ENCODE assay signal across 8 cellular contexts in genomic region chr14:49770212-49770817, GRCh38.
DNase-seq lines count a peak whose midpoint lies in the region; ATAC-seq and TF ChIP-seq lines count a peak whose summit lies in the region.

No MANE protein-coding gene starts in this region.

- DNase-seq in HuH-7 (ENCODE audit: low spot score) (peak; percentile 40), brain microvascular endothelial cell (peak; percentile 60), foreskin melanocyte (no peak), SKM-1 (lab: John Stamatoyannopoulos, UW; ENCODE audit: unreplicated experiment) (no peak), GOT3 (lab: John Stamatoyannopoulos, UW) (no peak)

- peak overlapping the region; percentile 79 to 98 (median 92) for H3K4me2 ChIP-seq in BLaER1 treated with 17β-estradiol and CSF1 and Interleukin-3, amounts not matched to agents 10 nM and 100 nM

- no peaks in the 10 kb centered on the region for H3K27me3 ChIP-seq in BLaER1 treated with 17β-estradiol and CSF1 and Interleukin-3, amounts not matched to agents 10 nM and 100 nM
- H3K27me3 ChIP-seq in brain microvascular endothelial cell (replicated peaks), result no peaks in the 10 kb centered on the region
- H3K27me3 ChIP-seq in mucosa of rectum (ENCODE audit: control insufficient read depth in 2 of 2, insufficient read depth in 2 of 2, low read length in 2 of 2), result no peaks in the 10 kb centered on the region

- no peak for ATAC-seq in HG02610 (IDR thresholded peaks at IDR 0.05; ENCODE audit: unreplicated experiment)

- peaks cover 29 to 40% (median 34%) of the 10 kb centered on the region in 10 experiments for H3K4me1 ChIP-seq in BLaER1 treated with 17β-estradiol and CSF1 and Interleukin-3, amounts not matched to agents 10 nM and 100 nM
- H3K4me1 ChIP-seq in mucosa of rectum (ENCODE audit: control insufficient read depth in 2 of 2, insufficient read depth in 2 of 2, low read length in 2 of 2), result peaks cover 17 to 27% of the 10 kb centered on the region in 2 donors

- peaks cover 12 to 37% (median 24%) of the 10 kb centered on the region in 11 experiments; a peak in 21 of 22 replicates for H3K36me3 ChIP-seq in BLaER1 treated with 17β-estradiol and CSF1 and Interleukin-3, amounts not matched to agents 10 nM and 100 nM
- H3K36me3 ChIP-seq in brain microvascular endothelial cell (replicated peaks) (peaks cover 14% of the 10 kb centered on the region), mucosa of rectum (ENCODE audit: control insufficient read depth in 2 of 2, insufficient read depth in 2 of 2, low read length in 2 of 2) (peaks cover 12 to 20% of the 10 kb centered on the region in 2 donors)

- in situ Hi-C loops in brain microvascular endothelial cell (cut with HindIII; ENCODE audit: low pct_ligation_motif_present, low sequenced_read_pairs), result no loop called here

- H3K4me3 ChIP-seq in BLaER1 treated with 17β-estradiol and CSF1 and Interleukin-3, amounts not matched to agents 10 nM and 100 nM, result no peak overlapping the region
- H3K4me3 ChIP-seq in brain microvascular endothelial cell (ENCODE audit: low read depth, low read length) (peak overlapping the region; percentile 12), mucosa of rectum (ENCODE audit: low read length in 2 of 2) (peak overlapping the region; percentile 98)

- H3K9ac ChIP-seq in BLaER1 treated with 17β-estradiol and CSF1 and Interleukin-3, amounts not matched to agents 10 nM and 100 nM, result peak overlapping the region in 6 of 11 experiments; percentile 2 to 95 (median 61); a peak in 7 of 22 replicates
- H3K9ac ChIP-seq in mucosa of rectum (ENCODE audit: low read depth in 1 of 2, low read length in 2 of 2), result peak overlapping the region; percentile 65 to 100

- no peaks in the 10 kb centered on the region for H3K9me3 ChIP-seq in BLaER1 treated with 17β-estradiol and CSF1 and Interleukin-3, amounts not matched to agents 10 nM and 100 nM (replicated peaks in 1 of 11)
- no peaks in the 10 kb centered on the region for H3K9me3 ChIP-seq in mucosa of rectum (ENCODE audit: control insufficient read depth in 2 of 2, low read length in 2 of 2)

- H3K27ac ChIP-seq in BLaER1 treated with 17β-estradiol and CSF1 and Interleukin-3, amounts not matched to agents 10 nM and 100 nM, result peak overlapping the region in 3 of 11 experiments; percentile 18 to 98 (median 98); a peak in 2 of 22 replicates
- H3K27ac ChIP-seq in brain microvascular endothelial cell, result no peak overlapping the region
- peak overlapping the region; percentile 100 for H3K27ac ChIP-seq in mucosa of rectum (ENCODE audit: low read depth in 2 of 2, low read length in 2 of 2)

- no peak for TF ChIP-seq CTCF in brain microvascular endothelial cell (IDR thresholded peaks at IDR 0.05; ENCODE audit: low read depth, low read length, missing control alignments)

- peaks cover 0 to 18% (median 8%) of the 10 kb centered on the region in 11 experiments; a peak in 10 of 22 replicates for H4K20me1 ChIP-seq in BLaER1 treated with 17β-estradiol and CSF1 and Interleukin-3, amounts not matched to agents 10 nM and 100 nM

Comparison
In these comparisons a context has a peak if more than half of its experiments do, and no peak if none do; other contexts are left out.
1. H3K4me3 ChIP-seq: peak in brain microvascular endothelial cell (single experiment) and mucosa of rectum (2 of 2); none in BLaER1 treated with 17β-estradiol and CSF1 and Interleukin-3, amounts not matched to agents 10 nM and 100 nM (0 of 10).
2. DNase-seq: peak in HuH-7 (single experiment) and brain microvascular endothelial cell (single experiment); none in foreskin melanocyte (single experiment), SKM-1 (single experiment) and GOT3 (single experiment).